ENCODE assay signal across 18 cellular contexts in the genomic region with DNA sequence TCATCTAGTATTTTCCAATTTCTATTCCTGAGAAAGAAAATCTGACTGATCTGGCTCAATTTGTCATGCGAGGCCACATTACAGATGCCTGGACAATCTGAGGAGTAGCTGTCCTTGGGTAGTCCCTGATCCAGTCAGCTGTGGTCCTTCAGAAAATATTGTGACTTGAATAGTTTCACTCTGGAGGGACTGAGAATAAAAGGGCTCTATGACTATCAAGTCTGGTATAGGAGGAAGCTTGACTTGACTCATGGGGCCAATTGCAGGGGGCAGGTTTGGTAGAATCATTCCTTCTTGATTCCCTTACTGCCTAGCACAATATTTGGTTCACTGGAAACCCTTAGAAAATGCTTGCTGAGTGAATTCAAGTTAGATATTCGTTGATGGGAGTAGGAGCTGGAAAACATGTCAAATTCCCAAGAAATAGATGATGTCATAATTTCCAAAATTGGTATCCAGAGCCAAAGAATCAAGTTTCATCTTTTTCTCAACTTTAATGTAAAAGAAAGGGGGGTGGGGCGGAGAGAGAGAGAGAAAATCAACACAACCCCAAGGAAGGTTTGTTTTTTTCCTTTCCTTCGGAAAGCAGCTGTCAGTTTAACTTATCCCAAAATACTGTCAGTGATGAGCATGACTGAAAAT. TPM values are rescaled to one million over a fixed set of nuclear protein-coding genes. Genes with fewer than 3 reads are reported as not detected.
DNase-seq lines count a peak whose midpoint lies in the region; ATAC-seq and TF ChIP-seq lines count a peak whose summit lies in the region.
"Had no signal": no experiment of that assay in that cellular context is flagged by ENCODE, and none has a peak within 500 bp of the region (broad histone marks: within the 10 kb centered on the region; RNA-seq: fewer than 3 reads in every experiment).

No MANE protein-coding gene starts in this region.

- H3K4me2 ChIP-seq in fibroblast of lung (ENCODE audit: extremely low read depth, insufficient read depth, low read length): no peak overlapping the region

- H3K4me3 ChIP-seq in ACC112 (ENCODE audit: low read depth, low read length) (no peak overlapping the region), fibroblast of lung (replicated peaks in 1 of 4; ENCODE audit: control extremely low read depth in 1 of 4, insufficient read depth in 1 of 4, low read depth in 3 of 4, low read length in 4 of 4) (no peak overlapping the region)
- H3K4me3 ChIP-seq: heart left ventricle, SJSA1 had no signal

- peaks cover 14% of the 10 kb centered on the region for H3K27me3 Mint-ChIP-seq in activated CD4-positive, alpha-beta T cell treated with anti-CD3 and anti-CD28 coated beads, Interleukin-2, amount 10 ng/mL, durations not matched to agents 24 days and 14 days

- H3K36me3 Mint-ChIP-seq in activated CD4-positive, alpha-beta T cell treated with anti-CD3 and anti-CD28 coated beads, Interleukin-2, amount 10 ng/mL, durations not matched to agents 24 days and 14 days (ENCODE audit: low read depth): peaks cover 3% of the 10 kb centered on the region
- H3K36me3 Mint-ChIP-seq: activated naive CD8-positive, alpha-beta T cell treated with anti-CD3 and anti-CD28 coated beads, Interleukin-2, amount 10 ng/mL, durations not matched to agents 7 days and 5 days; brain; CD8-positive, alpha-beta T cell had no signal

- TF ChIP-seq CTCF in fibroblast of lung (conservative IDR thresholded peaks at IDR 0.05 in 1 of 2, IDR thresholded peaks at IDR 0.05 in 1 of 2; ENCODE audit: low read depth in 1 of 2, low read length in 2 of 2): no peak

- no peak for DNase-seq in activated CD4-positive, alpha-beta T cell treated with anti-CD3 and anti-CD28 coated beads, Interleukin-2, amount 10 ng/mL, durations not matched to agents 24 days and 14 days
- DNase-seq in activated CD4-positive, alpha-beta T cell treated with anti-CD3 and anti-CD28 coated beads, Interleukin-2, amount 50 U/mL, for 1 hour: no peak
- peak; percentile 8 for DNase-seq in RPMI7951 (ENCODE audit: low read depth)
- peak; percentile 2 to 8 for DNase-seq in fibroblast of lung (ENCODE audit: low read depth in 2 of 2)
- DNase-seq in NCI-H524 (lab: John Stamatoyannopoulos, UW): no peak
- DNase-seq: activated naive CD8-positive, alpha-beta T cell treated with anti-CD3 and anti-CD28 coated beads, Interleukin-2, amount 10 ng/mL, durations not matched to agents 7 days and 5 days; CD8-positive, alpha-beta T cell; heart left ventricle; NCI-H1092 treated with DMSO at 0.1 percent for 48 hours; NCI-H187 treated with DMSO at 0.1 percent for 48 hours; NCI-H69; right cardiac atrium had no signal

- H4K20me1 ChIP-seq in fibroblast of lung (ENCODE audit: control insufficient read depth, extremely low read depth, insufficient read depth, low read length): no peaks in the 10 kb centered on the region

- H3K27me3 ChIP-seq in ACC112 (ENCODE audit: insufficient read depth, low read length) (no peaks in the 10 kb centered on the region), fibroblast of lung (ENCODE audit: control insufficient read depth, insufficient read depth, low read length) (no peaks in the 10 kb centered on the region)
- H3K27me3 ChIP-seq: heart left ventricle, SJSA1 had no signal

- no peaks in the 10 kb centered on the region for H3K9me3 ChIP-seq in fibroblast of lung (ENCODE audit: control insufficient read depth, insufficient read depth, low read depth, low read length)
- H3K9me3 ChIP-seq: heart left ventricle, SJSA1 had no signal

- no peak overlapping the region for H2AFZ ChIP-seq in ACC112 (ENCODE audit: low read length, unreplicated experiment)
- no peak overlapping the region for H2AFZ ChIP-seq in fibroblast of lung (ENCODE audit: low read length)

- peaks cover 13% of the 10 kb centered on the region for H3K9me3 Mint-ChIP-seq in activated CD4-positive, alpha-beta T cell treated with anti-CD3 and anti-CD28 coated beads, Interleukin-2, amount 10 ng/mL, durations not matched to agents 24 days and 14 days
- H3K9me3 Mint-ChIP-seq: brain, neural crest cell had no signal

- H3K79me2 ChIP-seq in ACC112 (ENCODE audit: control insufficient read depth, insufficient read depth, low read length, unreplicated experiment) (no peaks in the 10 kb centered on the region), fibroblast of lung (ENCODE audit: control insufficient read depth, insufficient read depth, low read length) (no peaks in the 10 kb centered on the region)

- H3K4me1 Mint-ChIP-seq in activated CD4-positive, alpha-beta T cell treated with anti-CD3 and anti-CD28 coated beads, Interleukin-2, amount 10 ng/mL, durations not matched to agents 24 days and 14 days: peaks cover 18% of the 10 kb centered on the region
- H3K4me1 Mint-ChIP-seq: activated naive CD8-positive, alpha-beta T cell treated with anti-CD3 and anti-CD28 coated beads, Interleukin-2, amount 10 ng/mL, durations not matched to agents 7 days and 5 days; brain; neural crest cell had no signal

- no peak overlapping the region for H3K9ac ChIP-seq in fibroblast of lung (ENCODE audit: insufficient read depth, low read length)

- peak overlapping the region; percentile 69 for H3K27ac ChIP-seq in ACC112 (ENCODE audit: low read depth, low read length)
- no peak overlapping the region for H3K27ac ChIP-seq in fibroblast of lung (ENCODE audit: insufficient read depth, low read length)
- H3K27ac ChIP-seq: heart left ventricle had no signal

- intact Hi-C loops in activated CD4-positive, alpha-beta T cell treated with anti-CD3 and anti-CD28 coated beads, Interleukin-2, amount 10 ng/mL, durations not matched to agents 24 days and 14 days (cut with micrococcal nuclease): loop anchor here (2.0 kb wide), 1 partner anchor 33 kb away; a partner anchor contains a TSS

- ATAC-seq in SK-N-SH treated with all-trans-retinoic acid at 6 μM for 48 hours (no peak), HG02623 (IDR thresholded peaks at IDR 0.05; ENCODE audit: unreplicated experiment) (no peak)
- ATAC-seq: CD8-positive, alpha-beta T cell; heart left ventricle; right cardiac atrium had no signal

- H3K4me3 Mint-ChIP-seq in activated CD4-positive, alpha-beta T cell treated with anti-CD3 and anti-CD28 coated beads, Interleukin-2, amount 10 ng/mL, durations not matched to agents 24 days and 14 days: peak overlapping the region; percentile 29
- H3K4me3 Mint-ChIP-seq: activated naive CD8-positive, alpha-beta T cell treated with anti-CD3 and anti-CD28 coated beads, Interleukin-2, amount 10 ng/mL, durations not matched to agents 7 days and 5 days; brain; CD8-positive, alpha-beta T cell; neural crest cell had no signal

- H3K36me3 ChIP-seq in ACC112 (ENCODE audit: insufficient read depth, low read length) (no peaks in the 10 kb centered on the region), fibroblast of lung (ENCODE audit: control insufficient read depth, insufficient read depth, low read length) (no peaks in the 10 kb centered on the region)
- H3K36me3 ChIP-seq: heart left ventricle, SJSA1 had no signal

- H3K4me1 ChIP-seq in ACC112 (ENCODE audit: control insufficient read depth, insufficient read depth, low read length, unreplicated experiment) (peaks cover 18% of the 10 kb centered on the region), fibroblast of lung (ENCODE audit: control insufficient read depth, extremely low read depth, insufficient read depth, low read length) (no peaks in the 10 kb centered on the region)
- H3K4me1 ChIP-seq: heart left ventricle had no signal

- H3K27ac Mint-ChIP-seq in activated CD4-positive, alpha-beta T cell treated with anti-CD3 and anti-CD28 coated beads, Interleukin-2, amount 10 ng/mL, durations not matched to agents 24 days and 14 days: peak overlapping the region; percentile 88
- H3K27ac Mint-ChIP-seq: activated naive CD8-positive, alpha-beta T cell treated with anti-CD3 and anti-CD28 coated beads, Interleukin-2, amount 10 ng/mL, durations not matched to agents 7 days and 5 days; brain; CD8-positive, alpha-beta T cell had no signal

TF ChIP-seq in SK-N-SH treated with all-trans-retinoic acid at 6 μM for 48 hours, 23 proteins besides CTCF, POLR2A, EP300 and RAD21 (continues in another document):
- TF ChIP-seq, protein P1, sequence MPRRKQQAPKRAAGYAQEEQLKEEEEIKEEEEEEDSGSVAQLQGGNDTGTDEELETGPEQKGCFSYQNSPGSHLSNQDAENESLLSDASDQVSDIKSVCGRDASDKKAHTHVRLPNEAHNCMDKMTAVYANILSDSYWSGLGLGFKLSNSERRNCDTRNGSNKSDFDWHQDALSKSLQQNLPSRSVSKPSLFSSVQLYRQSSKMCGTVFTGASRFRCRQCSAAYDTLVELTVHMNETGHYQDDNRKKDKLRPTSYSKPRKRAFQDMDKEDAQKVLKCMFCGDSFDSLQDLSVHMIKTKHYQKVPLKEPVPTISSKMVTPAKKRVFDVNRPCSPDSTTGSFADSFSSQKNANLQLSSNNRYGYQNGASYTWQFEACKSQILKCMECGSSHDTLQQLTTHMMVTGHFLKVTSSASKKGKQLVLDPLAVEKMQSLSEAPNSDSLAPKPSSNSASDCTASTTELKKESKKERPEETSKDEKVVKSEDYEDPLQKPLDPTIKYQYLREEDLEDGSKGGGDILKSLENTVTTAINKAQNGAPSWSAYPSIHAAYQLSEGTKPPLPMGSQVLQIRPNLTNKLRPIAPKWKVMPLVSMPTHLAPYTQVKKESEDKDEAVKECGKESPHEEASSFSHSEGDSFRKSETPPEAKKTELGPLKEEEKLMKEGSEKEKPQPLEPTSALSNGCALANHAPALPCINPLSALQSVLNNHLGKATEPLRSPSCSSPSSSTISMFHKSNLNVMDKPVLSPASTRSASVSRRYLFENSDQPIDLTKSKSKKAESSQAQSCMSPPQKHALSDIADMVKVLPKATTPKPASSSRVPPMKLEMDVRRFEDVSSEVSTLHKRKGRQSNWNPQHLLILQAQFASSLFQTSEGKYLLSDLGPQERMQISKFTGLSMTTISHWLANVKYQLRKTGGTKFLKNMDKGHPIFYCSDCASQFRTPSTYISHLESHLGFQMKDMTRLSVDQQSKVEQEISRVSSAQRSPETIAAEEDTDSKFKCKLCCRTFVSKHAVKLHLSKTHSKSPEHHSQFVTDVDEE (CRISPR knock-in tag; IDR thresholded peaks at IDR 0.05): no peak
- TF ChIP-seq CSDC2 (CRISPR knock-in tag; IDR thresholded peaks at IDR 0.05): no peak

RNA-seq across cellular contexts. Expression of a gene that starts 32.4 kb away (rescaled TPM):
- total RNA-seq in activated CD4-positive, alpha-beta T cell treated with anti-CD3 and anti-CD28 coated beads, Interleukin-2, amount 10 ng/mL, durations not matched to agents 24 days and 14 days: 20.9 and 26.5 TPM in 2 replicates
- 10.6 and 12.4 TPM in 2 replicates for total RNA-seq in RPMI7951 (2014; rRNA removed; shearing (Covaris generic))
- 24.9 and 27.9 TPM in 2 replicates for total RNA-seq in fibroblast of lung
- 13.1 and 18.8 TPM in 2 replicates for polyA plus RNA-seq in fibroblast of lung
- 8.4 and 12.7 TPM in 2 replicates for polyA plus RNA-seq in fibroblast of lung (2012)
- 3.1 and 4.9 TPM in 2 replicates for polyA minus RNA-seq in fibroblast of lung (ENCODE audit: low replicate concordance)

RNA-seq across cellular contexts. Expression of a gene that starts 52.4 kb away (rescaled TPM):
- total RNA-seq in activated CD4-positive, alpha-beta T cell treated with anti-CD3 and anti-CD28 coated beads, Interleukin-2, amount 10 ng/mL, durations not matched to agents 24 days and 14 days: 51.1 and 52.8 TPM in 2 replicates
- under 0.01 and 0.10 TPM in 2 replicates for total RNA-seq in RPMI7951 (2014; rRNA removed; shearing (Covaris generic))
- 5.6 and 9.1 TPM in 2 replicates for total RNA-seq in fibroblast of lung
- 2.6 and 8.2 TPM in 2 replicates for polyA plus RNA-seq in fibroblast of lung
- polyA plus RNA-seq in fibroblast of lung (2012): 3.7 and 14.5 TPM in 2 replicates
- polyA minus RNA-seq in fibroblast of lung (ENCODE audit: low replicate concordance): 9.0 and 17.9 TPM in 2 replicates

Comparison
In these comparisons a context has a peak if more than half of its experiments do, and no peak if none do; other contexts are left out.
1. DNase-seq: peak in RPMI7951 (single experiment) and fibroblast of lung (2 of 2); none in activated CD4-positive, alpha-beta T cell treated with anti-CD3 and anti-CD28 coated beads, Interleukin-2, amount 10 ng/mL, durations not matched to agents 24 days and 14 days (single experiment), activated CD4-positive, alpha-beta T cell treated with anti-CD3 and anti-CD28 coated beads, Interleukin-2, amount 50 U/mL, for 1 hour (single experiment) and NCI-H524 (0 of 2).